Comparison of ENCODE assay signal across 1 cellular context in the genomic region with DNA sequence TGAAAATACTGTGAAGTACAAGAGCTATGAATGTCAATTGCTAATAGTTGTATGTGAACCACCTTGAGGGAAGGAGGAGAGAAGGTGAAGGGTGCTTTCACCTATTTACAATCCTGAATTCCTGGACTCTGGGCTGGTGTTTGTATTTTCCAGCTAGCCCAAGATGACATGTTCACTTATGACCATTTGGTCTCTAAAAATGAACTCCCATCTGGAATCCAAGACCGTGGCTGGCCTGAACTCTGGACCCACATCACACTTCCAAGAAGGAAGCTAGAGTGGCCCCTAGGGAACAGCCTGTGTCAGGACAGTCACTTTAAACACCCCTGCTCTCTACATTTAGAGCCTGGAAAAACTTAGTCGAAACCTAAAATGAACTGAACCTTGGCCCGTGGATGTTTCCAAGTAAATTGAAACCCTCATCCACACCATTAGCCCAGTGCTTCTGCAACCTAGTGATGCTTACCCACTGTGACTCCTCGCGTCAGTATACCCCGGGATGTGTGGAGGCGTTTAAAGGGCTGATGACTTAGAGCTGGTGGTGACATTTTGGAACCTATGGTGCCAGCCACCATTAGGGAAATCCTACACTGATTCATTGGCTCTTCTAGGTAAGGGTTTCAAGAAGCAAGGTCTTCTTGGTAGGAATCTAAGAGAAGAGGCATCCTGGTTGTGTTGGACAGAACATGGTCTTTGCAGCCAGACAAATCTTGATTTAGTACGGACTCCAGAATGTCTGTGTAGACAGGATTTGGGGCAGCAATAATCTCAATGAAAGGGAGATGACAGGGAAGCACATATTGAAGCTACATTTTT.
TF ChIP-seq lines count a peak whose summit lies in the region.

No MANE protein-coding gene starts in this region.

TF ChIP-seq in GM23338, 12 proteins besides CTCF, POLR2A, EP300 and RAD21:
- TF ChIP-seq REST (IDR thresholded peaks at IDR 0.05; ENCODE audit: unreplicated experiment) (no peak), EZH2 (IDR thresholded peaks at IDR 0.05; ENCODE audit: low read depth, unreplicated experiment) (no peak), JUNB (IDR thresholded peaks at IDR 0.05; ENCODE audit: unreplicated experiment) (no peak), ZNF462 (CRISPR knock-in tag; IDR thresholded peaks at IDR 0.05) (no peak), ZNF331 (CRISPR knock-in tag; IDR thresholded peaks at IDR 0.05; ENCODE audit: low read depth) (no peak), POLR2AphosphoS5 (IDR thresholded peaks at IDR 0.05; ENCODE audit: low read depth) (no peak), ETS1 (IDR thresholded peaks at IDR 0.05) (no peak), NANOG (IDR thresholded peaks at IDR 0.05; ENCODE audit: borderline replicate concordance) (no peak), STAT1 (IDR thresholded peaks at IDR 0.05; ENCODE audit: unreplicated experiment) (no peak), EZH2phosphoT487 (IDR thresholded peaks at IDR 0.05; ENCODE audit: unreplicated experiment) (no peak), ZNF114 (CRISPR knock-in tag; IDR thresholded peaks at IDR 0.05) (no peak), CREB1 (CRISPR knock-in tag; IDR thresholded peaks at IDR 0.05; ENCODE audit: low read depth) (no peak)
